ENCODE assay signal across 12 cellular contexts in the genomic region with DNA sequence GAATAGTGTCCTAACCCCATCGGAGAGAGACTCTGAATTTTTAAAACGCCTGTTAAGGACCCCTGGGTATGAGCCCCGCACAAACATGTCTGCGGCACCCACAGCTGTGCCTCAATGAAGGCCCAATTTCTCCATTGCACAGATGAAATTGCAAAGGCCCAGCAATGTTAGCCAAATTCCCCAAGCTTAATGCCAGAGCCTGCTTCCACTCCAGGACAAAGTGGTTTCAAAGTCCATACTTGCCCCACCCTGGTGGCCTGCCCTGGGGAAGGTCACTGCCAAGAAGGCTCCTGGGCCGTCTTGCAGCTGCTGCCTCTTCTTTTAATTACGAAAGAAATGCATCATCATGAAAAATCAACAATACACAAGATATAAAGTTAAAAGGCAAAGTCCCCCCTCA.
DNase-seq lines count a peak whose midpoint lies in the region; ATAC-seq, FAIRE-seq and TF ChIP-seq lines count a peak whose summit lies in the region.
"Had no signal": no experiment of that assay in that cellular context is flagged by ENCODE, and none has a peak within 500 bp of the region (broad histone marks: within the 10 kb centered on the region; RNA-seq: fewer than 3 reads in every experiment).

No MANE protein-coding gene starts in this region.

- no peak for FAIRE-seq in keratinocyte (lab: Jason Lieb, UNC)
- FAIRE-seq: A204.1 had no signal

- peaks cover 49% of the 10 kb centered on the region for H3K36me3 Mint-ChIP-seq in activated CD4-positive, alpha-beta T cell treated with anti-CD3 and anti-CD28 coated beads for 36 hours (ENCODE audit: low read depth)
- no peaks in the 10 kb centered on the region for H3K36me3 Mint-ChIP-seq in glutamatergic neuron (ENCODE audit: unreplicated experiment)

- peaks cover 0 to 2% of the 10 kb centered on the region in 2 experiments for H3K36me3 ChIP-seq in keratinocyte (ENCODE audit: control insufficient read depth in 2 of 2, extremely low read depth in 1 of 2, insufficient read depth in 2 of 2, low read length in 2 of 2)
- no peaks in the 10 kb centered on the region for H3K36me3 ChIP-seq in thoracic aorta
- H3K36me3 ChIP-seq: neutrophil, SJSA1 had no signal

- no peak for ATAC-seq in activated CD4-positive, alpha-beta T cell treated with anti-CD3 and anti-CD28 coated beads for 36 hours
- no peak for ATAC-seq in thoracic aorta (ENCODE audit: insufficient number of reproducible peaks, low FRiP score, low read depth)

- H3K4me3 ChIP-seq in keratinocyte (ENCODE audit: control insufficient read depth in 2 of 3, extremely low read depth in 1 of 3, insufficient read depth in 2 of 3, low read depth in 1 of 3, low read length in 3 of 3) (peak overlapping the region; percentile 34 to 77 (median 40)), thoracic aorta (peak overlapping the region; percentile 65)

- H3K4me1 ChIP-seq in keratinocyte (ENCODE audit: control insufficient read depth, extremely low read depth, insufficient read depth, low read length) (peaks cover 31% of the 10 kb centered on the region), thoracic aorta (ENCODE audit: control insufficient read depth in 1 of 2, low read depth in 2 of 2) (peaks cover 0 to 29% of the 10 kb centered on the region in 2 donors)
- H3K4me1 ChIP-seq: SJSA1 had no signal

- no peaks in the 10 kb centered on the region for H4K20me1 ChIP-seq in keratinocyte (ENCODE audit: control insufficient read depth, extremely low read depth, insufficient read depth, low read length)

- H3K79me2 ChIP-seq in keratinocyte (ENCODE audit: control insufficient read depth, insufficient read depth, low read length) = no peaks in the 10 kb centered on the region

- peak; percentile 37 for DNase-seq in activated CD4-positive, alpha-beta T cell treated with anti-CD3 and anti-CD28 coated beads for 36 hours
- DNase-seq in activated CD4-positive, alpha-beta T cell treated with anti-CD3 and anti-CD28 coated beads for 4 hours = no peak
- peak; percentile 25 for DNase-seq in activated naive CD4-positive, alpha-beta T cell treated with anti-CD3 and anti-CD28 coated beads, Interleukin-2, amount 50 U/mL, for 16 hours
- DNase-seq in keratinocyte (ENCODE audit: low read depth, low spot score) (no peak), thoracic aorta (ENCODE audit: low spot score) (no peak), glutamatergic neuron (no peak), posterior vena cava (ENCODE audit: low spot score) (no peak), HuH-7.5 (ENCODE audit: low spot score) (no peak)

- no peaks in the 10 kb centered on the region for H3K27me3 Mint-ChIP-seq in activated CD4-positive, alpha-beta T cell treated with anti-CD3 and anti-CD28 coated beads for 36 hours
- H3K27me3 Mint-ChIP-seq in glutamatergic neuron (ENCODE audit: unreplicated experiment) = no peaks in the 10 kb centered on the region
- H3K27me3 Mint-ChIP-seq: dendritic cell treated with granulocyte-macrophage colony-stimulating factor and Interleukin-4, amounts not matched to agents 40 ng/mL and 50 ng/mL, for 4 days had no signal

- H3K9ac ChIP-seq in keratinocyte (ENCODE audit: control insufficient read depth, extremely low read depth, insufficient read depth, low read length) = peak overlapping the region; percentile 78

- H3K27ac ChIP-seq in keratinocyte (ENCODE audit: control insufficient read depth, insufficient read depth, low read length) (peak overlapping the region; percentile 82), thoracic aorta (peak overlapping the region; percentile 41 to 59)
- H3K27ac ChIP-seq: neutrophil, SJSA1 had no signal

- CTCF ChIA-PET in activated CD4-positive, alpha-beta T cell treated with anti-CD3 and anti-CD28 coated beads for 36 hours (lab: Charles Lee) = interaction anchor here (0.7 to 3.4 kb wide), 8 partner anchors 9 to 1291 kb away, joined by 3 to 33 read pairs (median 4); no protein-coding TSS in a partner anchor

- peak overlapping the region; percentile 97 for H3K4me2 ChIP-seq in keratinocyte (ENCODE audit: control insufficient read depth, extremely low read depth, insufficient read depth, low read depth, low read length)

- intact Hi-C loops in activated CD4-positive, alpha-beta T cell treated with anti-CD3 and anti-CD28 coated beads for 36 hours (cut with DNase I, micrococcal nuclease) = loop anchor here (5.0 to 10.0 kb wide), 11 partner anchors 110 to 1440 kb away; a partner anchor contains a TSS
- intact Hi-C loops in posterior vena cava (cut with DNase I) = no loop called here

- peak overlapping the region; percentile 94 for H3K4me3 Mint-ChIP-seq in activated CD4-positive, alpha-beta T cell treated with anti-CD3 and anti-CD28 coated beads for 36 hours
- no peak overlapping the region for H3K4me3 Mint-ChIP-seq in glutamatergic neuron (ENCODE audit: unreplicated experiment)
- H3K4me3 Mint-ChIP-seq: dendritic cell treated with granulocyte-macrophage colony-stimulating factor and Interleukin-4, amounts not matched to agents 40 ng/mL and 50 ng/mL, for 4 days had no signal

- POLR2A ChIA-PET in activated CD4-positive, alpha-beta T cell treated with anti-CD3 and anti-CD28 coated beads for 36 hours (lab: Charles Lee) = interaction anchor here (1.0 to 2.1 kb wide), 4 partner anchors 17 to 1265 kb away, joined by 5 to 9 read pairs (median 6); no protein-coding TSS in a partner anchor

- H2AFZ ChIP-seq in keratinocyte (ENCODE audit: control insufficient read depth, low read length) = peak overlapping the region; percentile 45

- H3K27me3 ChIP-seq in keratinocyte (ENCODE audit: control insufficient read depth, extremely low read depth, insufficient read depth, low read length) = no peaks in the 10 kb centered on the region
- H3K27me3 ChIP-seq in thoracic aorta (replicated peaks; ENCODE audit: insufficient read depth) = no peaks in the 10 kb centered on the region
- H3K27me3 ChIP-seq: neutrophil, SJSA1 had no signal

- no peaks in the 10 kb centered on the region for H3K9me3 Mint-ChIP-seq in activated CD4-positive, alpha-beta T cell treated with anti-CD3 and anti-CD28 coated beads for 36 hours (ENCODE audit: low read depth)
- no peaks in the 10 kb centered on the region for H3K9me3 Mint-ChIP-seq in glutamatergic neuron (ENCODE audit: unreplicated experiment)
- H3K9me3 Mint-ChIP-seq: dendritic cell treated with granulocyte-macrophage colony-stimulating factor and Interleukin-4, amounts not matched to agents 40 ng/mL and 50 ng/mL, for 4 days had no signal

- H3K9me1 ChIP-seq in keratinocyte (ENCODE audit: control insufficient read depth, extremely low read depth, insufficient read depth, low read length) = no peaks in the 10 kb centered on the region

- dilution Hi-C loops in keratinocyte (cut with MboI; ENCODE audit: extremely low pct_ligation_motif_present, low sequenced_read_pairs) = no loop called here

- H3K9me3 ChIP-seq in keratinocyte (ENCODE audit: control insufficient read depth, low read depth, low read length) (no peaks in the 10 kb centered on the region), thoracic aorta (no peaks in the 10 kb centered on the region)
- H3K9me3 ChIP-seq: neutrophil, SJSA1 had no signal

- peaks cover 74% of the 10 kb centered on the region for H3K4me1 Mint-ChIP-seq in activated CD4-positive, alpha-beta T cell treated with anti-CD3 and anti-CD28 coated beads for 36 hours
- H3K4me1 Mint-ChIP-seq in glutamatergic neuron (ENCODE audit: low read depth, unreplicated experiment) = peaks cover 4% of the 10 kb centered on the region

- peak overlapping the region; percentile 95 for H3K27ac Mint-ChIP-seq in activated CD4-positive, alpha-beta T cell treated with anti-CD3 and anti-CD28 coated beads for 36 hours
- no peak overlapping the region for H3K27ac Mint-ChIP-seq in glutamatergic neuron (ENCODE audit: unreplicated experiment)
- H3K27ac Mint-ChIP-seq: dendritic cell treated with granulocyte-macrophage colony-stimulating factor and Interleukin-4, amounts not matched to agents 40 ng/mL and 50 ng/mL, for 4 days had no signal

- TF ChIP-seq CTCF in keratinocyte (optimal IDR thresholded peaks at IDR 0.05 in 1 of 3, IDR thresholded peaks at IDR 0.05 in 1 of 3, conservative IDR thresholded peaks at IDR 0.05 in 1 of 3; ENCODE audit: extremely low read depth in 1 of 3, insufficient read depth in 2 of 3, low read length in 3 of 3) = no peak
- TF ChIP-seq CTCF in thoracic aorta (IDR thresholded peaks at IDR 0.05) = no peak
- no peak for TF ChIP-seq CTCF in glutamatergic neuron (IDR thresholded peaks at IDR 0.05; ENCODE audit: partially characterized antibody, unreplicated experiment)

Comparison
In these comparisons a context has a peak if more than half of its experiments do, and no peak if none do; other contexts are left out.
1. DNase-seq: peak in activated CD4-positive, alpha-beta T cell treated with anti-CD3 and anti-CD28 coated beads for 36 hours (single experiment) and activated naive CD4-positive, alpha-beta T cell treated with anti-CD3 and anti-CD28 coated beads, Interleukin-2, amount 50 U/mL, for 16 hours (single experiment); none in activated CD4-positive, alpha-beta T cell treated with anti-CD3 and anti-CD28 coated beads for 4 hours (0 of 2), keratinocyte (single experiment), thoracic aorta (single experiment), glutamatergic neuron (single experiment), posterior vena cava (single experiment) and HuH-7.5 (single experiment).
2. intact Hi-C loops: an anchor here in activated CD4-positive, alpha-beta T cell treated with anti-CD3 and anti-CD28 coated beads for 36 hours (5.0 to 10.0 kb wide); none called in posterior vena cava.